ENCODE assay signal across 8 cellular contexts in the genomic region with DNA sequence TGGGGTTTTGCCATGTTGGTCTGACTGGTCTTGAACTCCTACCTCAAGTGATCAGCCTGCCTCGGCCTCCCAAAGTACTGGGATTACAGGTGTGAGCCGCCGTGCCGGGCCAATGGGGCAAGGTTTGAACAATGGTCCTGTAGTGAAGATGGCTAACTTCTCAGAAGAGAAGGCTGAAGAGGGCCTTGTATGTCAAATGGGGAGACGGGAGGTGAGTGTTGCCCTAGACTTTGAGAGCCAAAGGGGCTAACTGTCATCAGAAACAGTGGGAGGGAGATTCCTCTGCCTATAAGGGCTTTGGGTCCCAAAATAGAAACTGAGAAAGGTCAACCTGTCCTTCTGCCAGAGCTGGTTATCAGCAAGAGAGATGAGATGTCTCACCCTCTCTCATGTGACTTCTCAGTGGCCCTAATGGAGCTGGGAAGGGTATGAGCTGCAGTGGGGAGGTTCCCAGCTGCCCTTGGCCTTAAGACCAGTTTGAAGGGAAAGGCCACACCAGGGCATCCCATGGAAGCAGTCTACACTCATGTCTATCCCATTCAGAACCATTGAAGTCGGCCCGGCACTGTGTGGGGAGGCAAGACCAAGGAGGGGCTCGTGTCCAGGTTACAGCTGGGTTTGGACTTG. TPM values are rescaled to one million over a fixed set of nuclear protein-coding genes. Genes with fewer than 3 reads are reported as not detected.
DNase-seq lines count a peak whose midpoint lies in the region; ATAC-seq, FAIRE-seq and TF ChIP-seq lines count a peak whose summit lies in the region.

No MANE protein-coding gene starts in this region.

- H3K4me1 ChIP-seq in BLaER1 treated with 17β-estradiol and CSF1 and Interleukin-3, amounts not matched to agents 10 nM and 100 nM, result peaks cover 38 to 61% (median 42%) of the 10 kb centered on the region in 10 experiments
- H3K4me1 ChIP-seq in Karpas-422 (ENCODE audit: low read length), result peaks cover 41% of the 10 kb centered on the region

- no peak for ATAC-seq in HG03159 (IDR thresholded peaks at IDR 0.05; ENCODE audit: unreplicated experiment)

- peaks cover 57% of the 10 kb centered on the region for H3K4me1 Mint-ChIP-seq in nephron

- H3K27ac Mint-ChIP-seq in nephron, result peak overlapping the region; percentile 89 to 98 (median 96)

- no peaks in the 10 kb centered on the region for H3K27me3 ChIP-seq in BLaER1 treated with 17β-estradiol and CSF1 and Interleukin-3, amounts not matched to agents 10 nM and 100 nM
- no peaks in the 10 kb centered on the region for H3K27me3 ChIP-seq in Karpas-422 (ENCODE audit: low read length)

- peak overlapping the region; percentile 79 to 97 (median 91); a peak in 19 of 20 replicates for H3K4me3 ChIP-seq in BLaER1 treated with 17β-estradiol and CSF1 and Interleukin-3, amounts not matched to agents 10 nM and 100 nM
- peak overlapping the region; percentile 97 for H3K4me3 ChIP-seq in Karpas-422 (ENCODE audit: low read length)

- no peak for DNase-seq in Karpas-422
- DNase-seq in cerebellar cortex (ENCODE audit: low spot score), result peak; percentile 14
- DNase-seq in frontal cortex (ENCODE audit: low spot score in 2 of 2), result no peak
- no peak for DNase-seq in activated CD4-positive, alpha-beta T cell treated with anti-CD3 and anti-CD28 coated beads, Interleukin-2, amount 50 U/mL, for 4 hours
- no peak for DNase-seq in GM13976 (ENCODE audit: low spot score)

- H2AFZ ChIP-seq in Karpas-422 (ENCODE audit: low read length), result peak overlapping the region; percentile 70; the same call in 1 of the 2 replicates

- H3K27ac ChIP-seq in BLaER1 treated with 17β-estradiol and CSF1 and Interleukin-3, amounts not matched to agents 10 nM and 100 nM, result peak overlapping the region; percentile 90 to 98 (median 94); a peak in 21 of 22 replicates
- peak overlapping the region; percentile 95 for H3K27ac ChIP-seq in Karpas-422 (ENCODE audit: low read length)

- H3K27me3 Mint-ChIP-seq in nephron (ENCODE audit: low read depth), result no peaks in the 10 kb centered on the region

- FAIRE-seq in frontal cortex (lab: Jason Lieb, UNC), result no peak

- no peaks in the 10 kb centered on the region for H3K9me2 ChIP-seq in Karpas-422 (replicated peaks; ENCODE audit: insufficient read depth, low read length)

- peaks cover 5 to 27% (median 24%) of the 10 kb centered on the region in 11 experiments; a peak in 18 of 22 replicates for H4K20me1 ChIP-seq in BLaER1 treated with 17β-estradiol and CSF1 and Interleukin-3, amounts not matched to agents 10 nM and 100 nM
- peaks cover 9% of the 10 kb centered on the region; the same call in 1 of the 2 replicates for H4K20me1 ChIP-seq in Karpas-422 (ENCODE audit: insufficient read depth, low read depth, low read length)

- H3K9ac ChIP-seq in BLaER1 treated with 17β-estradiol and CSF1 and Interleukin-3, amounts not matched to agents 10 nM and 100 nM, result peak overlapping the region in 10 of 11 experiments; percentile 90 to 99 (median 94); a peak in 20 of 22 replicates
- H3K9ac ChIP-seq in Karpas-422 (ENCODE audit: low read length), result peak overlapping the region; percentile 99

- no peaks in the 10 kb centered on the region for H3K9me3 Mint-ChIP-seq in nephron

- H3K36me3 Mint-ChIP-seq in nephron (ENCODE audit: low read depth), result peaks cover 3% of the 10 kb centered on the region

- in situ Hi-C loops in GM13976 (cut with MboI; ENCODE audit: low sequenced_read_pairs, unreplicated experiment), result no loop called here

- TF ChIP-seq CTCF in nephron (IDR thresholded peaks at IDR 0.05; ENCODE audit: unreplicated experiment in 3 of 3), result no peak
- TF ChIP-seq CTCF in GM13976 (IDR thresholded peaks at IDR 0.05; ENCODE audit: borderline replicate concordance, control extremely low read depth, extremely low read depth, insufficient read depth, missing control alignments), result no peak

- H3K4me3 Mint-ChIP-seq in nephron, result peak overlapping the region; percentile 87 to 97 (median 94)

- peaks cover 47% of the 10 kb centered on the region for H3K79me2 ChIP-seq in Karpas-422 (ENCODE audit: low read length)

- H3K9me3 ChIP-seq in BLaER1 treated with 17β-estradiol and CSF1 and Interleukin-3, amounts not matched to agents 10 nM and 100 nM (replicated peaks in 1 of 11), result no peaks in the 10 kb centered on the region
- H3K9me3 ChIP-seq in Karpas-422 (ENCODE audit: low read length), result no peaks in the 10 kb centered on the region

- H3K4me2 ChIP-seq in BLaER1 treated with 17β-estradiol and CSF1 and Interleukin-3, amounts not matched to agents 10 nM and 100 nM, result peak overlapping the region; percentile 73 to 93 (median 86)
- peak overlapping the region; percentile 92 for H3K4me2 ChIP-seq in Karpas-422 (ENCODE audit: low read depth, low read length, poor library complexity, severe bottlenecking)

- H3K36me3 ChIP-seq in BLaER1 treated with 17β-estradiol and CSF1 and Interleukin-3, amounts not matched to agents 10 nM and 100 nM, result no peaks in the 10 kb centered on the region
- peaks cover 2% of the 10 kb centered on the region; the same call in 1 of the 2 replicates for H3K36me3 ChIP-seq in Karpas-422 (ENCODE audit: insufficient read depth, low read length)

RNA-seq across cellular contexts. Expression of gene SAMD8, which starts 1.3 kb away (rescaled TPM):
- total RNA-seq in Karpas-422 (2014; rRNA removed; shearing (Covaris generic); ENCODE audit: low replicate concordance), result 15.7 and 18.8 TPM in 2 replicates
- total RNA-seq in frontal cortex, result 73.4 TPM
